19 cellular contexts compared by ENCODE assay signal in genomic region chr19:51391073-51391611, GRCh38. TPM values are rescaled to one million over a fixed set of nuclear protein-coding genes. Genes with fewer than 3 reads are reported as not detected.
DNase-seq lines count a peak whose midpoint lies in the region; ATAC-seq, FAIRE-seq and TF ChIP-seq lines count a peak whose summit lies in the region.
"Had no signal": no experiment of that assay in that cellular context is flagged by ENCODE, and none has a peak within 500 bp of the region (broad histone marks: within the 10 kb centered on the region; RNA-seq: fewer than 3 reads in every experiment).

No MANE protein-coding gene starts in this region.

- no peak overlapping the region for H4K5ac ChIP-seq in mesendoderm (ENCODE audit: low read length)

- H3K9me3 ChIP-seq in HepG2 (ENCODE audit: low read length): no peaks in the 10 kb centered on the region
- no peaks in the 10 kb centered on the region for H3K9me3 ChIP-seq in right lobe of liver
- H3K9me3 ChIP-seq: mucosa of descending colon had no signal

- no peak for DNase-seq in HepG2 (ENCODE audit: low spot score)
- no peak for DNase-seq in right lobe of liver
- DNase-seq in activated B cell treated with CpG ODN at 0.5 μM for 24 hours: no peak
- no peak for DNase-seq in mesendoderm
- no peak for DNase-seq in type B pancreatic cell (ENCODE audit: extremely low spot score, unreplicated experiment)
- DNase-seq in foreskin fibroblast: no peak
- DNase-seq in dermis blood vessel endothelial cell: no peak
- DNase-seq in HFFc6: no peak
- DNase-seq: DMS79, mucosa of descending colon, NCI-H146, NCI-H510A had no signal

- H3K9ac ChIP-seq in HepG2 (ENCODE audit: insufficient read depth, low read depth, low read length) (no peak overlapping the region), mesendoderm (ENCODE audit: low read length) (no peak overlapping the region)
- H3K9ac ChIP-seq: KMS-11 had no signal

- peak overlapping the region; percentile 37 for H3K4ac ChIP-seq in mesendoderm (ENCODE audit: low read depth, low read length)

- TF ChIP-seq RAD21 in HepG2 (CRISPR knock-in tag; IDR thresholded peaks at IDR 0.05): no peak

- H2BK5ac ChIP-seq in mesendoderm (ENCODE audit: low read length): no peak overlapping the region

- no peaks in the 10 kb centered on the region for H3K9me3 Mint-ChIP-seq in activated B cell treated with CpG ODN at 0.5 μM for 24 hours
- H3K9me3 Mint-ChIP-seq in type B pancreatic cell: peaks cover 5% of the 10 kb centered on the region
- no peaks in the 10 kb centered on the region for H3K9me3 Mint-ChIP-seq in HFFc6

- BruUV-seq in HepG2 (replicated peaks; lab: Mats Ljungman, UMichigan): no TSS peak

- in situ Hi-C loops in HepG2 (cut with HindIII; ENCODE audit: extremely low pct_ligation_motif_present, low pct_unique_long_range_greater_than_20kb): no loop called here

- ATAC-seq in HepG2: no peak
- no peak for ATAC-seq in right lobe of liver
- ATAC-seq in activated B cell treated with CpG ODN at 0.5 μM for 24 hours (ENCODE audit: low read depth): no peak
- ATAC-seq: HCT116, mucosa of descending colon had no signal

- intact Hi-C loops in HepG2 (cut with micrococcal nuclease; ENCODE audit: unreplicated experiment) (no loop called here), right lobe of liver (cut with DNase I) (no loop called here), activated B cell treated with CpG ODN at 0.5 μM for 24 hours (cut with micrococcal nuclease) (no loop called here)

- H3K27me3 Mint-ChIP-seq in activated B cell treated with CpG ODN at 0.5 μM for 24 hours (no peaks in the 10 kb centered on the region), type B pancreatic cell (no peaks in the 10 kb centered on the region), HFFc6 (ENCODE audit: insufficient read depth) (peaks cover 7% of the 10 kb centered on the region; the same call in 1 of the 2 replicates)

- H3K36me3 Mint-ChIP-seq in activated B cell treated with CpG ODN at 0.5 μM for 24 hours (ENCODE audit: low read depth): no peaks in the 10 kb centered on the region
- H3K36me3 Mint-ChIP-seq in type B pancreatic cell: no peaks in the 10 kb centered on the region
- H3K36me3 Mint-ChIP-seq in HFFc6 (ENCODE audit: low read depth): no peaks in the 10 kb centered on the region; the same call in 1 of the 2 replicates

- no peak overlapping the region for H3K27ac ChIP-seq in HepG2 (ENCODE audit: extremely low read length, insufficient read depth, low read length)
- no peak overlapping the region for H3K27ac ChIP-seq in right lobe of liver
- no peak overlapping the region for H3K27ac ChIP-seq in mesendoderm (ENCODE audit: low read depth, low read length)
- H3K27ac ChIP-seq: cardiac muscle cell, KMS-11, RWPE1 had no signal

- no peaks in the 10 kb centered on the region for H4K20me1 ChIP-seq in HepG2 (ENCODE audit: insufficient read depth, low read length)

- 0 out of 2 replicates have a peak overlapping the region, but pooled peaks have one; percentile 12 for H3K4me2 ChIP-seq in HepG2 (ENCODE audit: low read depth, low read length)
- no peak overlapping the region for H3K4me2 ChIP-seq in mesendoderm (ENCODE audit: low read length)
- H3K4me2 ChIP-seq: KMS-11 had no signal

- H2AFZ ChIP-seq in HepG2 (ENCODE audit: low read length): no peak overlapping the region

- no peak overlapping the region for H2BK15ac ChIP-seq in mesendoderm (replicated peaks; ENCODE audit: low read depth)

- H3K18ac ChIP-seq in mesendoderm (ENCODE audit: low read length): peak overlapping the region; percentile 15

- FAIRE-seq in HepG2 (lab: Jason Lieb, UNC): no peak
- FAIRE-seq: keratinocyte had no signal

- CTCF ChIA-PET in HepG2 (lab: Yijun Ruan, JAX; ENCODE audit: low intra/inter-chr PET ratio, low total read pairs) (no interaction called here), activated B cell treated with CpG ODN at 0.5 μM for 24 hours (lab: Charles Lee) (no interaction called here)

- H3K79me1 ChIP-seq in mesendoderm (ENCODE audit: low read length): peaks cover 3% of the 10 kb centered on the region

- TF ChIP-seq EP300 in HepG2 (IDR thresholded peaks at IDR 0.05; ENCODE audit: low read depth in 2 of 2, low read length in 2 of 2) (no peak), HepG2 (CRISPR knock-in tag; IDR thresholded peaks at IDR 0.05; ENCODE audit: borderline replicate concordance) (no peak)

- H3K36me3 ChIP-seq in HepG2 (replicated peaks in 1 of 2; ENCODE audit: control insufficient read depth in 1 of 2, insufficient read depth in 2 of 2, low read length in 2 of 2) (no peaks in the 10 kb centered on the region), right lobe of liver (no peaks in the 10 kb centered on the region), mesendoderm (ENCODE audit: control insufficient read depth, insufficient read depth, low read length) (no peaks in the 10 kb centered on the region)
- H3K36me3 ChIP-seq: cardiac muscle cell had no signal

- no peak overlapping the region for H4K8ac ChIP-seq in mesendoderm (ENCODE audit: low read depth, low read length)

- TF ChIP-seq POLR2A in HepG2 (IDR thresholded peaks at IDR 0.05; ENCODE audit: insufficient read depth in 1 of 2, low read depth in 2 of 2, low read length in 2 of 2) (no peak), right lobe of liver (IDR thresholded peaks at IDR 0.05) (no peak)

- H3K4me1 Mint-ChIP-seq in activated B cell treated with CpG ODN at 0.5 μM for 24 hours: peaks cover 31% of the 10 kb centered on the region
- H3K4me1 Mint-ChIP-seq in type B pancreatic cell (ENCODE audit: unreplicated experiment): peaks cover 19% of the 10 kb centered on the region
- peaks cover 13% of the 10 kb centered on the region for H3K4me1 Mint-ChIP-seq in HFFc6 (ENCODE audit: low read depth)

- peak overlapping the region; percentile 8 for H3K56ac ChIP-seq in mesendoderm (ENCODE audit: low read length)

- H3K27ac Mint-ChIP-seq in activated B cell treated with CpG ODN at 0.5 μM for 24 hours: peak overlapping the region; percentile 41
- no peak overlapping the region for H3K27ac Mint-ChIP-seq in type B pancreatic cell
- no peak overlapping the region for H3K27ac Mint-ChIP-seq in HFFc6

- H3K4me1 ChIP-seq in HepG2 (ENCODE audit: insufficient read depth, low read length) (peaks cover 64% of the 10 kb centered on the region), right lobe of liver (peaks cover 0 to 3% (median 0%) of the 10 kb centered on the region in 4 donors), mesendoderm (ENCODE audit: control insufficient read depth, low read depth, low read length) (peaks cover 3% of the 10 kb centered on the region)

- H2BK120ac ChIP-seq in mesendoderm (ENCODE audit: low read depth, low read length): peak overlapping the region; percentile 31

- POLR2A ChIA-PET in HepG2 (lab: Yijun Ruan, JAX) (interaction anchor here (4.1 kb wide), 1 partner anchor 25 kb away, joined by 28 read pairs; the partner anchor contains the start of gene ETFB), activated B cell treated with CpG ODN at 0.5 μM for 24 hours (lab: Charles Lee) (interaction anchor here (1.0 kb wide), 1 partner anchor 23 kb away, joined by 3 read pairs; no protein-coding TSS in a partner anchor)

- no peaks in the 10 kb centered on the region for H3K79me2 ChIP-seq in HepG2 (ENCODE audit: insufficient read depth, low read length)
- H3K79me2 ChIP-seq in mesendoderm (ENCODE audit: control insufficient read depth, insufficient read depth, low read length): no peaks in the 10 kb centered on the region

- H3K27me3 ChIP-seq in HepG2 (ENCODE audit: control insufficient read depth in 1 of 2, insufficient read depth in 2 of 2, low read length in 2 of 2) (no peaks in the 10 kb centered on the region), right lobe of liver (no peaks in the 10 kb centered on the region), mesendoderm (ENCODE audit: insufficient read depth, low read length, poor library complexity) (no peaks in the 10 kb centered on the region)
- H3K27me3 ChIP-seq: cardiac muscle cell had no signal

- H2AK5ac ChIP-seq in mesendoderm (ENCODE audit: low read length): no peak overlapping the region

- WGBS in HepG2 (ENCODE audit: low lambda C conversion rate): 85% methylated on average over 8 of the region's 8 CpGs
- WGBS in right lobe of liver (ENCODE audit: insufficient coverage, low coverage, low lambda C conversion rate, missing lambda C conversion rate): 62% methylated on average over 8 of the region's 8 CpGs
- no CpG with 5 or more reads among the region's 8 CpGs for WGBS in mesendoderm (ENCODE audit: extremely low coverage, insufficient coverage, low lambda C conversion rate)

- no peak overlapping the region for H3K4me3 ChIP-seq in HepG2 (replicated peaks in 1 of 3; ENCODE audit: insufficient read depth in 1 of 3, low read depth in 2 of 3, low read length in 3 of 3)
- no peak overlapping the region for H3K4me3 ChIP-seq in right lobe of liver
- no peak overlapping the region for H3K4me3 ChIP-seq in mesendoderm (ENCODE audit: low read length)
- no peak overlapping the region for H3K4me3 ChIP-seq in foreskin fibroblast (ENCODE audit: low read depth in 1 of 2, low read length in 2 of 2)
- H3K4me3 ChIP-seq: cardiac muscle cell, mucosa of descending colon had no signal

- no peak overlapping the region for H3K4me3 Mint-ChIP-seq in activated B cell treated with CpG ODN at 0.5 μM for 24 hours
- H3K4me3 Mint-ChIP-seq in type B pancreatic cell: peak overlapping the region; percentile 58
- no peak overlapping the region for H3K4me3 Mint-ChIP-seq in HFFc6

- H3K23ac ChIP-seq in mesendoderm (ENCODE audit: low read length): no peak overlapping the region

- TF ChIP-seq CTCF in HepG2 (CRISPR knock-in tag; IDR thresholded peaks at IDR 0.05): no peak
- no peak for TF ChIP-seq CTCF in right lobe of liver (IDR thresholded peaks at IDR 0.05)
- no peak for TF ChIP-seq CTCF in activated B cell treated with CpG ODN at 0.5 μM for 24 hours (IDR thresholded peaks at IDR 0.05)
- TF ChIP-seq CTCF in type B pancreatic cell (conservative IDR thresholded peaks at IDR 0.05): no peak
- TF ChIP-seq CTCF in foreskin fibroblast (IDR thresholded peaks at IDR 0.05; ENCODE audit: low read depth, low read length): no peak
- TF ChIP-seq CTCF in HFFc6 (IDR thresholded peaks at IDR 0.05): no peak

RNA-seq across cellular contexts. Expression of gene C19orf84, which starts 0.8 kb away (rescaled TPM):
- not detected in 2 replicates for total RNA-seq in HepG2 (2016; rRNA removed; fragmentation: Illumina TruSeq; extraction: Trizol)
- total RNA-seq in HepG2 (2016; cell fraction: cytosol; rRNA removed; fragmentation: Illumina TruSeq; extraction: Trizol; ENCODE audit: low read depth): not detected in 2 replicates
- total RNA-seq in HepG2 (2016; cell fraction: insoluble cytoplasmic fraction; rRNA removed; fragmentation: Illumina TruSeq; extraction: Trizol): not detected in 2 replicates
- total RNA-seq in HepG2 (2016; cell fraction: membrane; rRNA removed; fragmentation: Illumina TruSeq; extraction: Trizol): not detected in 2 replicates
- total RNA-seq in HepG2 (2016; cell fraction: nucleus; rRNA removed; fragmentation: Illumina TruSeq; extraction: Trizol): not detected in 2 replicates
- 0.05 and 0.20 TPM in 2 replicates for polyA plus RNA-seq in HepG2 (2011; rRNA removed)
- polyA plus RNA-seq in HepG2 (2011; cell fraction: cytosol; rRNA removed): not detected in 2 replicates
- polyA plus RNA-seq in HepG2 (2011; cell fraction: nucleus; rRNA removed): 0.10 and 0.13 TPM in 2 replicates
- 0.13 TPM in 1 of 2 replicates, not detected in the other for polyA plus RNA-seq in HepG2 (2012)
- 0.23 TPM in 2 replicates for polyA plus RNA-seq in HepG2 (2016; cell fraction: cytosol; fragmentation: Illumina TruSeq; extraction: Trizol; ENCODE audit: low read depth)
- polyA plus RNA-seq in HepG2 (2016; cell fraction: insoluble cytoplasmic fraction; fragmentation: Illumina TruSeq; extraction: Trizol; ENCODE audit: low read depth): not detected in 2 replicates
- polyA plus RNA-seq in HepG2 (2016; cell fraction: membrane; fragmentation: Illumina TruSeq; extraction: Trizol; ENCODE audit: low read depth): 0.23 TPM in 1 of 2 replicates, not detected in the other
- not detected in 2 replicates for polyA plus RNA-seq in HepG2 (2016; cell fraction: nucleus; fragmentation: Illumina TruSeq; extraction: Trizol; ENCODE audit: insufficient read depth, low read depth)
- not detected in 2 replicates for polyA minus RNA-seq in HepG2 (2011; rRNA and poly(A)+ RNA removed; ENCODE audit: low replicate concordance)
- polyA minus RNA-seq in HepG2 (2011; cell fraction: cytosol; rRNA and poly(A)+ RNA removed): not detected in 2 replicates
- not detected in 2 replicates for polyA minus RNA-seq in HepG2 (2011; cell fraction: nucleus; rRNA and poly(A)+ RNA removed)
- not detected for total RNA-seq in right lobe of liver
- 0.17 TPM in 1 of 2 replicates, not detected in the other for total RNA-seq in activated B cell treated with CpG ODN at 0.5 μM for 24 hours
- 4.2 TPM for polyA plus RNA-seq in mesendoderm (2013, experiment 1 of 2)
- 4.6 TPM for polyA plus RNA-seq in mesendoderm (2013, experiment 2 of 2)
- 0.43 TPM in 1 of 2 replicates, not detected in the other for total RNA-seq in type B pancreatic cell (ENCODE audit: low replicate concordance)
- not detected in 2 replicates for total RNA-seq in dermis blood vessel endothelial cell
- not detected for total RNA-seq in HFFc6 (2021; fragmentation: NEBNext Ultra II Directional; extraction: Animal tissue kit (Norgen Biotek cat#: 25700))
- total RNA-seq: cardiac muscle cell, mucosa of descending colon, pulmonary artery endothelial cell had no signal
- polyA plus RNA-seq: cardiac muscle cell, keratinocyte had no signal

RNA-seq across cellular contexts. Expression of gene LIM2, which starts 3.4 kb away (rescaled TPM):
- not detected in 2 replicates for total RNA-seq in HepG2 (2016; rRNA removed; fragmentation: Illumina TruSeq; extraction: Trizol)
- total RNA-seq in HepG2 (2016; cell fraction: cytosol; rRNA removed; fragmentation: Illumina TruSeq; extraction: Trizol; ENCODE audit: low read depth): not detected in 2 replicates
- total RNA-seq in HepG2 (2016; cell fraction: insoluble cytoplasmic fraction; rRNA removed; fragmentation: Illumina TruSeq; extraction: Trizol): not detected in 2 replicates
- 0.19 TPM in 1 of 2 replicates, not detected in the other for total RNA-seq in HepG2 (2016; cell fraction: membrane; rRNA removed; fragmentation: Illumina TruSeq; extraction: Trizol)
- not detected in 2 replicates for total RNA-seq in HepG2 (2016; cell fraction: nucleus; rRNA removed; fragmentation: Illumina TruSeq; extraction: Trizol)
- 1.3 and 1.8 TPM in 2 replicates for polyA plus RNA-seq in HepG2 (2011; rRNA removed)
- 2.1 and 2.3 TPM in 2 replicates for polyA plus RNA-seq in HepG2 (2011; cell fraction: cytosol; rRNA removed)
- 0.72 and 1.6 TPM in 2 replicates for polyA plus RNA-seq in HepG2 (2011; cell fraction: nucleus; rRNA removed)
- 0.57 and 1.0 TPM in 2 replicates for polyA plus RNA-seq in HepG2 (2012)
- not detected in 2 replicates for polyA plus RNA-seq in HepG2 (2016; cell fraction: cytosol; fragmentation: Illumina TruSeq; extraction: Trizol; ENCODE audit: low read depth)
- not detected in 2 replicates for polyA plus RNA-seq in HepG2 (2016; cell fraction: insoluble cytoplasmic fraction; fragmentation: Illumina TruSeq; extraction: Trizol; ENCODE audit: low read depth)
- polyA plus RNA-seq in HepG2 (2016; cell fraction: membrane; fragmentation: Illumina TruSeq; extraction: Trizol; ENCODE audit: low read depth): not detected in 2 replicates
- polyA plus RNA-seq in HepG2 (2016; cell fraction: nucleus; fragmentation: Illumina TruSeq; extraction: Trizol; ENCODE audit: insufficient read depth, low read depth): not detected in 2 replicates
- 1.3 TPM in 1 of 2 replicates, not detected in the other for polyA minus RNA-seq in HepG2 (2011; rRNA and poly(A)+ RNA removed; ENCODE audit: low replicate concordance)
- polyA minus RNA-seq in HepG2 (2011; cell fraction: cytosol; rRNA and poly(A)+ RNA removed): 0.69 TPM in 1 of 2 replicates, not detected in the other
- polyA minus RNA-seq in HepG2 (2011; cell fraction: nucleus; rRNA and poly(A)+ RNA removed): not detected in 2 replicates
- not detected for total RNA-seq in right lobe of liver
- total RNA-seq in activated B cell treated with CpG ODN at 0.5 μM for 24 hours: not detected in 2 replicates
- polyA plus RNA-seq in mesendoderm (2013, experiment 1 of 2): not detected
- polyA plus RNA-seq in mesendoderm (2013, experiment 2 of 2): not detected
- total RNA-seq in type B pancreatic cell (ENCODE audit: low replicate concordance): 19.5 TPM in 1 of 2 replicates, not detected in the other
- total RNA-seq in dermis blood vessel endothelial cell: not detected in 2 replicates
- total RNA-seq in HFFc6 (2021; fragmentation: NEBNext Ultra II Directional; extraction: Animal tissue kit (Norgen Biotek cat#: 25700)): not detected
- total RNA-seq: cardiac muscle cell, mucosa of descending colon, pulmonary artery endothelial cell had no signal
- polyA plus RNA-seq: cardiac muscle cell, keratinocyte, thymus had no signal

RNA-seq across cellular contexts. Expression of gene NKG7, which starts 18.7 kb away (rescaled TPM):
- total RNA-seq in HepG2 (2016; rRNA removed; fragmentation: Illumina TruSeq; extraction: Trizol) (not detected in 2 replicates), right lobe of liver (1 to 10 TPM; 1.7 to 7.7 (median 4.1) TPM), activated B cell treated with CpG ODN at 0.5 μM for 24 hours (1.6 and 2.1 TPM in 2 replicates), type B pancreatic cell (ENCODE audit: low replicate concordance) (not detected in 2 replicates), dermis blood vessel endothelial cell (not detected in 2 replicates)
- not detected in 2 replicates for total RNA-seq in HepG2 (2016; cell fraction: cytosol; rRNA removed; fragmentation: Illumina TruSeq; extraction: Trizol; ENCODE audit: low read depth)
- total RNA-seq in HepG2 (2016; cell fraction: insoluble cytoplasmic fraction; rRNA removed; fragmentation: Illumina TruSeq; extraction: Trizol): not detected in 2 replicates
- not detected in 2 replicates for total RNA-seq in HepG2 (2016; cell fraction: membrane; rRNA removed; fragmentation: Illumina TruSeq; extraction: Trizol)
- total RNA-seq in HepG2 (2016; cell fraction: nucleus; rRNA removed; fragmentation: Illumina TruSeq; extraction: Trizol): not detected in 2 replicates
- 0.21 and 0.40 TPM in 2 replicates for polyA plus RNA-seq in HepG2 (2011; rRNA removed)
- polyA plus RNA-seq in HepG2 (2011; cell fraction: cytosol; rRNA removed): 0.16 TPM in 1 of 2 replicates, not detected in the other
- not detected in 2 replicates for polyA plus RNA-seq in HepG2 (2011; cell fraction: nucleus; rRNA removed)
- polyA plus RNA-seq in HepG2 (2012): 0.25 and 0.42 TPM in 2 replicates
- not detected in 2 replicates for polyA plus RNA-seq in HepG2 (2016; cell fraction: cytosol; fragmentation: Illumina TruSeq; extraction: Trizol; ENCODE audit: low read depth)
- not detected in 2 replicates for polyA plus RNA-seq in HepG2 (2016; cell fraction: insoluble cytoplasmic fraction; fragmentation: Illumina TruSeq; extraction: Trizol; ENCODE audit: low read depth)
- polyA plus RNA-seq in HepG2 (2016; cell fraction: membrane; fragmentation: Illumina TruSeq; extraction: Trizol; ENCODE audit: low read depth): not detected in 2 replicates
- not detected in 2 replicates for polyA plus RNA-seq in HepG2 (2016; cell fraction: nucleus; fragmentation: Illumina TruSeq; extraction: Trizol; ENCODE audit: insufficient read depth, low read depth)
- not detected in 2 replicates for polyA minus RNA-seq in HepG2 (2011; rRNA and poly(A)+ RNA removed; ENCODE audit: low replicate concordance)
- not detected in 2 replicates for polyA minus RNA-seq in HepG2 (2011; cell fraction: cytosol; rRNA and poly(A)+ RNA removed)
- not detected in 2 replicates for polyA minus RNA-seq in HepG2 (2011; cell fraction: nucleus; rRNA and poly(A)+ RNA removed)
- not detected for polyA plus RNA-seq in mesendoderm (2013, experiment 1 of 2)
- not detected for polyA plus RNA-seq in mesendoderm (2013, experiment 2 of 2)
- not detected for total RNA-seq in HFFc6 (2021; fragmentation: NEBNext Ultra II Directional; extraction: Animal tissue kit (Norgen Biotek cat#: 25700))
- total RNA-seq: cardiac muscle cell, pulmonary artery endothelial cell had no signal
- polyA plus RNA-seq: keratinocyte had no signal

RNA-seq across cellular contexts. Expression of gene CLDND2, which starts 22.3 kb away (rescaled TPM):
- 1.1 and 1.8 TPM in 2 replicates for total RNA-seq in HepG2 (2016; rRNA removed; fragmentation: Illumina TruSeq; extraction: Trizol)
- 2.7 and 4.1 TPM in 2 replicates for total RNA-seq in HepG2 (2016; cell fraction: cytosol; rRNA removed; fragmentation: Illumina TruSeq; extraction: Trizol; ENCODE audit: low read depth)
- total RNA-seq in HepG2 (2016; cell fraction: insoluble cytoplasmic fraction; rRNA removed; fragmentation: Illumina TruSeq; extraction: Trizol): 2.4 TPM in 1 of 2 replicates, not detected in the other
- total RNA-seq in HepG2 (2016; cell fraction: membrane; rRNA removed; fragmentation: Illumina TruSeq; extraction: Trizol): 2.3 TPM in 2 replicates
- 2.7 and 6.2 TPM in 2 replicates for total RNA-seq in HepG2 (2016; cell fraction: nucleus; rRNA removed; fragmentation: Illumina TruSeq; extraction: Trizol)
- polyA plus RNA-seq in HepG2 (2011; rRNA removed): 0.84 and 1.6 TPM in 2 replicates
- polyA plus RNA-seq in HepG2 (2011; cell fraction: cytosol; rRNA removed): not detected in 2 replicates
- 1.3 and 2.4 TPM in 2 replicates for polyA plus RNA-seq in HepG2 (2011; cell fraction: nucleus; rRNA removed)
- 3.7 and 5.0 TPM in 2 replicates for polyA plus RNA-seq in HepG2 (2012)
- 3.6 and 5.6 TPM in 2 replicates for polyA plus RNA-seq in HepG2 (2016; cell fraction: cytosol; fragmentation: Illumina TruSeq; extraction: Trizol; ENCODE audit: low read depth)
- polyA plus RNA-seq in HepG2 (2016; cell fraction: insoluble cytoplasmic fraction; fragmentation: Illumina TruSeq; extraction: Trizol; ENCODE audit: low read depth): 1.3 and 2.6 TPM in 2 replicates
- polyA plus RNA-seq in HepG2 (2016; cell fraction: membrane; fragmentation: Illumina TruSeq; extraction: Trizol; ENCODE audit: low read depth): 2.3 and 2.8 TPM in 2 replicates
- polyA plus RNA-seq in HepG2 (2016; cell fraction: nucleus; fragmentation: Illumina TruSeq; extraction: Trizol; ENCODE audit: insufficient read depth, low read depth): 5.7 and 13.4 TPM in 2 replicates
- 1.4 TPM in 1 of 2 replicates, not detected in the other for polyA minus RNA-seq in HepG2 (2011; rRNA and poly(A)+ RNA removed; ENCODE audit: low replicate concordance)
- not detected in 2 replicates for polyA minus RNA-seq in HepG2 (2011; cell fraction: cytosol; rRNA and poly(A)+ RNA removed)
- polyA minus RNA-seq in HepG2 (2011; cell fraction: nucleus; rRNA and poly(A)+ RNA removed): 3.0 and 4.2 TPM in 2 replicates
- total RNA-seq in right lobe of liver: 1 to 10 TPM in 1 of 6 experiments, under 1 TPM in 1, not detected in 4; 1.00 to 1.2 TPM
- total RNA-seq in activated B cell treated with CpG ODN at 0.5 μM for 24 hours: 2.2 TPM in 1 of 2 replicates, not detected in the other
- polyA plus RNA-seq in mesendoderm (2013, experiment 1 of 2): 4.0 TPM
- polyA plus RNA-seq in mesendoderm (2013, experiment 2 of 2): 2.9 TPM
- total RNA-seq in type B pancreatic cell (ENCODE audit: low replicate concordance): 0.97 TPM in 1 of 2 replicates, not detected in the other
- total RNA-seq in dermis blood vessel endothelial cell: not detected in 2 replicates
- 1 to 10 TPM in 3 of 6 experiments, under 1 TPM in 3; 0.60 to 2.3 (median 0.94) TPM for total RNA-seq in HFFc6 (2021; fragmentation: NEBNext Ultra II Directional; extraction: Animal tissue kit (Norgen Biotek cat#: 25700))
- total RNA-seq: pulmonary artery endothelial cell had no signal

RNA-seq across cellular contexts. Expression of gene ETFB, which starts 25.0 kb away (rescaled TPM):
- total RNA-seq in HepG2 (2016; rRNA removed; fragmentation: Illumina TruSeq; extraction: Trizol) (678 and 853 TPM in 2 replicates), right lobe of liver (100 to 1,000 TPM; 210 to 439 (median 345) TPM), activated B cell treated with CpG ODN at 0.5 μM for 24 hours (43.8 and 49.0 TPM in 2 replicates), type B pancreatic cell (ENCODE audit: low replicate concordance) (76.3 and 81.9 TPM in 2 replicates), dermis blood vessel endothelial cell (76.2 and 98.5 TPM in 2 replicates)
- total RNA-seq in HepG2 (2016; cell fraction: cytosol; rRNA removed; fragmentation: Illumina TruSeq; extraction: Trizol; ENCODE audit: low read depth): 187 and 190 TPM in 2 replicates
- total RNA-seq in HepG2 (2016; cell fraction: insoluble cytoplasmic fraction; rRNA removed; fragmentation: Illumina TruSeq; extraction: Trizol): 701 and 868 TPM in 2 replicates
- 206 and 231 TPM in 2 replicates for total RNA-seq in HepG2 (2016; cell fraction: membrane; rRNA removed; fragmentation: Illumina TruSeq; extraction: Trizol)
- 228 and 251 TPM in 2 replicates for total RNA-seq in HepG2 (2016; cell fraction: nucleus; rRNA removed; fragmentation: Illumina TruSeq; extraction: Trizol)
- 1,171 and 1,314 TPM in 2 replicates for polyA plus RNA-seq in HepG2 (2011; rRNA removed)
- polyA plus RNA-seq in HepG2 (2011; cell fraction: cytosol; rRNA removed): 1,380 and 2,015 TPM in 2 replicates
- polyA plus RNA-seq in HepG2 (2011; cell fraction: nucleus; rRNA removed): 550 and 597 TPM in 2 replicates
- polyA plus RNA-seq in HepG2 (2012): 654 and 683 TPM in 2 replicates
- polyA plus RNA-seq in HepG2 (2016; cell fraction: cytosol; fragmentation: Illumina TruSeq; extraction: Trizol; ENCODE audit: low read depth): 206 and 220 TPM in 2 replicates
- polyA plus RNA-seq in HepG2 (2016; cell fraction: insoluble cytoplasmic fraction; fragmentation: Illumina TruSeq; extraction: Trizol; ENCODE audit: low read depth): 802 and 838 TPM in 2 replicates
- polyA plus RNA-seq in HepG2 (2016; cell fraction: membrane; fragmentation: Illumina TruSeq; extraction: Trizol; ENCODE audit: low read depth): 172 and 183 TPM in 2 replicates
- polyA plus RNA-seq in HepG2 (2016; cell fraction: nucleus; fragmentation: Illumina TruSeq; extraction: Trizol; ENCODE audit: insufficient read depth, low read depth): 373 and 382 TPM in 2 replicates
- polyA minus RNA-seq in HepG2 (2011; rRNA and poly(A)+ RNA removed; ENCODE audit: low replicate concordance): 108 and 610 TPM in 2 replicates
- polyA minus RNA-seq in HepG2 (2011; cell fraction: cytosol; rRNA and poly(A)+ RNA removed): 250 and 276 TPM in 2 replicates
- 141 and 147 TPM in 2 replicates for polyA minus RNA-seq in HepG2 (2011; cell fraction: nucleus; rRNA and poly(A)+ RNA removed)
- polyA plus RNA-seq in mesendoderm (2013, experiment 1 of 2): 40.3 TPM
- 39.1 TPM for polyA plus RNA-seq in mesendoderm (2013, experiment 2 of 2)
- total RNA-seq in HFFc6 (2021; fragmentation: NEBNext Ultra II Directional; extraction: Animal tissue kit (Norgen Biotek cat#: 25700)): 100 to 1,000 TPM; 109 to 157 (median 132) TPM
